ENCODE assay signal across 16 cellular contexts in genomic region chr10:101285519-101286070, GRCh38. TPM values are rescaled to one million over a fixed set of nuclear protein-coding genes. Genes with fewer than 3 reads are reported as not detected.
DNase-seq lines count a peak whose midpoint lies in the region; ATAC-seq, FAIRE-seq and TF ChIP-seq lines count a peak whose summit lies in the region.
"Had no signal": no experiment of that assay in that cellular context is flagged by ENCODE, and none has a peak within 500 bp of the region (broad histone marks: within the 10 kb centered on the region; RNA-seq: fewer than 3 reads in every experiment).

No MANE protein-coding gene starts in this region.

- no peak for TF ChIP-seq POLR2A in GM12891 (IDR thresholded peaks at IDR 0.05; ENCODE audit: low read depth, low read length)

- H3K4me3 ChIP-seq in iPS-15b (ENCODE audit: low read depth, low read length) (peak overlapping the region; percentile 15), psoas muscle (no peak overlapping the region)
- H3K4me3 ChIP-seq: vagina had no signal

- no peak overlapping the region for H3K27ac ChIP-seq in psoas muscle
- H3K27ac ChIP-seq: foreskin keratinocyte, vagina had no signal

- H3K27me3 ChIP-seq in iPS-15b (ENCODE audit: control insufficient read depth, insufficient read depth, low read length) (peaks cover 79% of the 10 kb centered on the region), psoas muscle (ENCODE audit: insufficient read depth in 3 of 3, low read length in 2 of 3) (peaks cover 0 to 24% (median 6%) of the 10 kb centered on the region in 3 donors)
- H3K27me3 ChIP-seq: vagina had no signal

- intact Hi-C loops in psoas muscle (cut with DNase I) = no loop called here

- no peaks in the 10 kb centered on the region for H3K36me3 ChIP-seq in iPS-15b (ENCODE audit: control insufficient read depth, insufficient read depth, low read length)
- H3K36me3 ChIP-seq in psoas muscle (ENCODE audit: insufficient read depth in 1 of 2, low read depth in 1 of 2) = no peaks in the 10 kb centered on the region
- H3K36me3 ChIP-seq: vagina had no signal

- H3K9ac ChIP-seq in iPS-15b (ENCODE audit: low read depth, low read length) = no peak overlapping the region

- no peak for TF ChIP-seq CTCF in psoas muscle (IDR thresholded peaks at IDR 0.05)

- DNase-seq in DMS 273 (lab: John Stamatoyannopoulos, UW; ENCODE audit: unreplicated experiment) (peak; percentile 57), NCI-H1092 (lab: John Stamatoyannopoulos, UW) (peak; percentile 62), NCI-H345 treated with DMSO at 0.1 percent for 48 hours (lab: John Stamatoyannopoulos, UW; ENCODE audit: unreplicated experiment) (peak; percentile 11), psoas muscle (no peak), GM12891 (ENCODE audit: insufficient read length, low spot score) (no peak)
- DNase-seq: activated CD8-positive, alpha-beta T cell treated with anti-CD3 and anti-CD28 coated beads for 36 hours; EL; foreskin keratinocyte; kidney; stimulated activated CD4-positive, alpha-beta T cell treated with anti-CD3 and anti-CD28 coated beads, Interleukin-2, amount 100 ng/mL, for 48 hours had no signal

- 39 to 44% (median 40%) methylated on average over 9 to 15 of the region's 15 CpGs for WGBS in psoas muscle, 3 donors

- ATAC-seq in psoas muscle (no peak), GM18520 (IDR thresholded peaks at IDR 0.05; ENCODE audit: unreplicated experiment) (no peak), GM21737 (IDR thresholded peaks at IDR 0.05; ENCODE audit: unreplicated experiment) (no peak)
- ATAC-seq: activated CD8-positive, alpha-beta T cell treated with anti-CD3 and anti-CD28 coated beads for 36 hours; foreskin keratinocyte had no signal

- H3K4me1 ChIP-seq in iPS-15b (ENCODE audit: control insufficient read depth, insufficient read depth, low read length) (peaks cover 34% of the 10 kb centered on the region), psoas muscle (no peaks in the 10 kb centered on the region)
- H3K4me1 ChIP-seq: foreskin keratinocyte, vagina had no signal

- H3K9me3 ChIP-seq in iPS-15b (ENCODE audit: control insufficient read depth, insufficient read depth, low read length) (no peaks in the 10 kb centered on the region), psoas muscle (no peaks in the 10 kb centered on the region)
- H3K9me3 ChIP-seq: vagina had no signal

- FAIRE-seq in GM12891 (lab: Jason Lieb, UNC) = no peak
- FAIRE-seq: kidney had no signal

TF ChIP-seq in GM12891, 5 proteins besides CTCF, POLR2A, EP300 and RAD21:
- TF ChIP-seq POLR2AphosphoS5 (IDR thresholded peaks at IDR 0.05; ENCODE audit: low read depth, low read length) (no peak), TAF1 (IDR thresholded peaks at IDR 0.05; ENCODE audit: low read depth, low read length) (no peak), POU2F2 (IDR thresholded peaks at IDR 0.05; ENCODE audit: low read depth, low read length) (no peak), PAX5 (IDR thresholded peaks at IDR 0.05; ENCODE audit: insufficient read depth, low read length, severe bottlenecking) (no peak), SPI1 (IDR thresholded peaks at IDR 0.05; ENCODE audit: low read depth, low read length) (no peak)

RNA-seq across cellular contexts. Expression of gene LBX1, which starts 56.3 kb away (rescaled TPM):
- total RNA-seq in psoas muscle = 10 to 100 TPM in 1 of 4 donors, 1 to 10 TPM in 3; 6.2 to 12.3 (median 7.5) TPM
- 1 to 10 TPM; 1.8 to 7.9 (median 4.9) TPM for polyA plus RNA-seq in psoas muscle
- not detected for polyA plus RNA-seq in GM12891 (2012; ENCODE audit: low read depth, missing spikeins)
- total RNA-seq: activated CD8-positive, alpha-beta T cell treated with anti-CD3 and anti-CD28 coated beads for 36 hours; foreskin keratinocyte; H4; kidney; RPMI7951; vagina had no signal
- polyA plus RNA-seq: foreskin keratinocyte had no signal

Comparison
In these comparisons a context has a peak if more than half of its experiments do, and no peak if none do; other contexts are left out.
1. DNase-seq: peak in DMS 273 (single experiment), NCI-H1092 (single experiment) and NCI-H345 treated with DMSO at 0.1 percent for 48 hours (single experiment); none in psoas muscle (0 of 2) and GM12891 (single experiment).